1 cellular context compared by ENCODE assay signal in the genomic region with DNA sequence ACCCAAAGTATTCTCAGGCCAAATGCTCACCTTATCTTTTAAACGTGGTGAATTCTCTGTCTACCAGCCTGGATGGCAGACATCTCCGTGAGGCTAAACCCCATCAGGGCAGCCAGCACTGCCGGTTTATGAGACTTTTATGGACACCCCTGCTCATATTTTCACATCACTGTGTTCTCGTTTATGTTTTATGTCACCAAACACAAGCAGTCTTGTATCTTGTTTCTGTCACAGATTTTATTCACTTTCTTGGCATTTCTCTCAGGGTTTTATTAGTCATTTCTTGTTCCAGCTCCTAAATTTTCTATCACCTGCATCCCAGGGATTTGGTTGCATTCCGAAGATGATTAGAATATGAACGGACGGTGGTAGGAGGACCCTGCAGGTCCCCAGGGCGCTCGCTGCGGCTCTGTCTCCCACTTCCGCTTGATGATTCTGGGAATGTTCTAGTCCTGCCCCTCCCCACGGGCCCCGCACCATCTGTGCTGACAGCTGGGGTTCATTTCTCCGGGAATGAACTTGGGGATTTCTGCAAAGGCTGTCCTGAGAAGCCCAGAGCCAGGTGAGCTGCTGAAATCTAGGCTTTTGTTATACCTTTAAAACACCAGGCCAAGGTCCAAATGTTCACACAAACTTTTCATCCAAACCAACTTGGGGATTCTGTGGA.
A peak's percentile ranks its signal among the peaks of the same experiment; 100 is the strongest.
TF ChIP-seq lines count a peak whose summit lies in the region.

No MANE protein-coding gene starts in this region.

TF ChIP-seq in liver, 16 proteins besides CTCF, POLR2A, EP300 and RAD21:
- TF ChIP-seq HNF4A (conservative IDR thresholded peaks at IDR 0.05) (peak; percentile 86 to 90), SP1 (IDR thresholded peaks at IDR 0.05) (peak; percentile 77), RXRA (IDR thresholded peaks at IDR 0.05) (peak; percentile 50 to 61), HNF4G (IDR thresholded peaks at IDR 0.05) (peak; percentile 41), NR2F2 (IDR thresholded peaks at IDR 0.05) (no peak), YY1 (IDR thresholded peaks at IDR 0.05) (no peak), GABPA (IDR thresholded peaks at IDR 0.05 in 1 of 2, conservative IDR thresholded peaks at IDR 0.05 in 1 of 2) (no peak), JUND (IDR thresholded peaks at IDR 0.05) (no peak), FOXA1 (IDR thresholded peaks at IDR 0.05) (no peak), TAF1 (conservative IDR thresholded peaks at IDR 0.05) (no peak)
- TF ChIP-seq, protein P1, sequence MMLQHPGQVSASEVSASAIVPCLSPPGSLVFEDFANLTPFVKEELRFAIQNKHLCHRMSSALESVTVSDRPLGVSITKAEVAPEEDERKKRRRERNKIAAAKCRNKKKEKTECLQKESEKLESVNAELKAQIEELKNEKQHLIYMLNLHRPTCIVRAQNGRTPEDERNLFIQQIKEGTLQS (IDR thresholded peaks at IDR 0.05): peak; percentile 31
- TF ChIP-seq, protein P2, sequence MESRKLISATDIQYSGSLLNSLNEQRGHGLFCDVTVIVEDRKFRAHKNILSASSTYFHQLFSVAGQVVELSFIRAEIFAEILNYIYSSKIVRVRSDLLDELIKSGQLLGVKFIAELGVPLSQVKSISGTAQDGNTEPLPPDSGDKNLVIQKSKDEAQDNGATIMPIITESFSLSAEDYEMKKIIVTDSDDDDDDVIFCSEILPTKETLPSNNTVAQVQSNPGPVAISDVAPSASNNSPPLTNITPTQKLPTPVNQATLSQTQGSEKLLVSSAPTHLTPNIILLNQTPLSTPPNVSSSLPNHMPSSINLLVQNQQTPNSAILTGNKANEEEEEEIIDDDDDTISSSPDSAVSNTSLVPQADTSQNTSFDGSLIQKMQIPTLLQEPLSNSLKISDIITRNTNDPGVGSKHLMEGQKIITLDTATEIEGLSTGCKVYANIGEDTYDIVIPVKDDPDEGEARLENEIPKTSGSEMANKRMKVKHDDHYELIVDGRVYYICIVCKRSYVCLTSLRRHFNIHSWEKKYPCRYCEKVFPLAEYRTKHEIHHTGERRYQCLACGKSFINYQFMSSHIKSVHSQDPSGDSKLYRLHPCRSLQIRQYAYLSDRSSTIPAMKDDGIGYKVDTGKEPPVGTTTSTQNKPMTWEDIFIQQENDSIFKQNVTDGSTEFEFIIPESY (IDR thresholded peaks at IDR 0.05): no peak
